Comparison of ENCODE assay signal across 15 cellular contexts in the genomic region with DNA sequence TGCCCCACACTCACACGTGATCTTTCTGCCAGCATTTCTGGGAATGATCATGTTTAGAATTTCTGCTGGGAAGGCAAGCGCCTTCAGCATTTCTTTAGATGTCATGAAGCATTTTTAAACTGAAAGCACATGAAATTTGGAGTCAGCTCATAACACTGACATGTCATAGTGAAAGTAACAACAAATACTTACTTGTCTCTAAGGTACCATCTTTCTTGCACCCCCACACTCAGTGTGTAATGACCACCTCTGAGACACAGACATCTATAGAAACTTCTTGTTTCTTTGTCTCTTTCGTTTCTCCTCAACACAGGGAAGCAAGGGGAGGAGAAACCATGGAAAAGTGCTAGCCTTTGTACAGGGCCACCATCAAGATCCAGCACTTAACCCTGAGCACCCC.
A peak's percentile ranks its signal among the peaks of the same experiment; 100 is the strongest.
DNase-seq lines count a peak whose midpoint lies in the region; ATAC-seq lines count a peak whose summit lies in the region.
"Had no signal": no experiment of that assay in that cellular context is flagged by ENCODE, and none has a peak within 500 bp of the region (broad histone marks: within the 10 kb centered on the region; RNA-seq: fewer than 3 reads in every experiment).

No MANE protein-coding gene starts in this region.

- ATAC-seq in GM18867 (IDR thresholded peaks at IDR 0.05; ENCODE audit: unreplicated experiment): peak; percentile 93
- peak; percentile 83 for ATAC-seq in HG02870 (IDR thresholded peaks at IDR 0.05; ENCODE audit: unreplicated experiment)
- no peak for ATAC-seq in GM18861 (IDR thresholded peaks at IDR 0.05; ENCODE audit: unreplicated experiment)
- ATAC-seq: naive thymus-derived CD4-positive, alpha-beta T cell had no signal

- peak overlapping the region; percentile 23 for H3K27ac Mint-ChIP-seq in activated CD4-positive, alpha-beta T cell treated with anti-CD3 and anti-CD28 coated beads, Interleukin-2, amount 10 ng/mL, durations not matched to agents 24 days and 14 days
- H3K27ac Mint-ChIP-seq in activated T-helper 2 cell treated with anti-CD3 and anti-CD28 coated beads, Interferon-gamma antibody, Interleukin-2, Interleukin-4, amounts not matched to agents 10 μg/mL and 5 μg/mL and 100 μg/mL, durations not matched to agents 14 hours and 24 hours and 36 hours: peak overlapping the region; percentile 42

- H3K4me3 Mint-ChIP-seq in activated CD4-positive, alpha-beta T cell treated with anti-CD3 and anti-CD28 coated beads, Interleukin-2, amount 10 ng/mL, durations not matched to agents 24 days and 14 days: no peak overlapping the region
- no peak overlapping the region for H3K4me3 Mint-ChIP-seq in activated T-helper 2 cell treated with anti-CD3 and anti-CD28 coated beads, Interferon-gamma antibody, Interleukin-2, Interleukin-4, amounts not matched to agents 10 μg/mL and 5 μg/mL and 100 μg/mL, durations not matched to agents 14 hours and 24 hours and 36 hours (ENCODE audit: low read depth)

- intact Hi-C loops in activated CD4-positive, alpha-beta T cell treated with anti-CD3 and anti-CD28 coated beads, Interleukin-2, amount 10 ng/mL, durations not matched to agents 24 days and 14 days (cut with micrococcal nuclease): loop anchor here (10.0 kb wide), 1 partner anchor 553 kb away; no protein-coding TSS in a partner anchor
- intact Hi-C loops in activated T-helper 2 cell treated with anti-CD3 and anti-CD28 coated beads, Interferon-gamma antibody, Interleukin-2, Interleukin-4, amounts not matched to agents 10 μg/mL and 5 μg/mL and 100 μg/mL, durations not matched to agents 14 hours and 24 hours and 36 hours (cut with micrococcal nuclease): loop anchor here (10.0 kb wide), 1 partner anchor 533 kb away; no protein-coding TSS in a partner anchor

- H3K9me3 Mint-ChIP-seq in activated CD4-positive, alpha-beta T cell treated with anti-CD3 and anti-CD28 coated beads, Interleukin-2, amount 10 ng/mL, durations not matched to agents 24 days and 14 days: no peaks in the 10 kb centered on the region
- no peaks in the 10 kb centered on the region for H3K9me3 Mint-ChIP-seq in activated T-helper 2 cell treated with anti-CD3 and anti-CD28 coated beads, Interferon-gamma antibody, Interleukin-2, Interleukin-4, amounts not matched to agents 10 μg/mL and 5 μg/mL and 100 μg/mL, durations not matched to agents 14 hours and 24 hours and 36 hours
- H3K9me3 Mint-ChIP-seq: naive thymus-derived CD4-positive, alpha-beta T cell had no signal

- H3K27me3 Mint-ChIP-seq in activated CD4-positive, alpha-beta T cell treated with anti-CD3 and anti-CD28 coated beads, Interleukin-2, amount 10 ng/mL, durations not matched to agents 24 days and 14 days: no peaks in the 10 kb centered on the region
- H3K27me3 Mint-ChIP-seq in activated T-helper 2 cell treated with anti-CD3 and anti-CD28 coated beads, Interferon-gamma antibody, Interleukin-2, Interleukin-4, amounts not matched to agents 10 μg/mL and 5 μg/mL and 100 μg/mL, durations not matched to agents 14 hours and 24 hours and 36 hours (ENCODE audit: low read depth): peaks cover 4% of the 10 kb centered on the region

- peaks cover 11% of the 10 kb centered on the region for H3K4me1 Mint-ChIP-seq in activated CD4-positive, alpha-beta T cell treated with anti-CD3 and anti-CD28 coated beads, Interleukin-2, amount 10 ng/mL, durations not matched to agents 24 days and 14 days
- H3K4me1 Mint-ChIP-seq in activated T-helper 2 cell treated with anti-CD3 and anti-CD28 coated beads, Interferon-gamma antibody, Interleukin-2, Interleukin-4, amounts not matched to agents 10 μg/mL and 5 μg/mL and 100 μg/mL, durations not matched to agents 14 hours and 24 hours and 36 hours (ENCODE audit: low read depth): peaks cover 10% of the 10 kb centered on the region

- no peaks in the 10 kb centered on the region for H3K36me3 Mint-ChIP-seq in activated CD4-positive, alpha-beta T cell treated with anti-CD3 and anti-CD28 coated beads, Interleukin-2, amount 10 ng/mL, durations not matched to agents 24 days and 14 days (ENCODE audit: low read depth)
- H3K36me3 Mint-ChIP-seq in activated T-helper 2 cell treated with anti-CD3 and anti-CD28 coated beads, Interferon-gamma antibody, Interleukin-2, Interleukin-4, amounts not matched to agents 10 μg/mL and 5 μg/mL and 100 μg/mL, durations not matched to agents 14 hours and 24 hours and 36 hours (ENCODE audit: low read depth): no peaks in the 10 kb centered on the region
- H3K36me3 Mint-ChIP-seq: naive thymus-derived CD4-positive, alpha-beta T cell had no signal

- peak; percentile 62 for DNase-seq in activated CD4-positive, alpha-beta T cell treated with anti-CD3 and anti-CD28 coated beads, Interleukin-2, amount 10 ng/mL, durations not matched to agents 24 days and 14 days
- DNase-seq in activated CD4-positive, alpha-beta T cell treated with anti-CD3 and anti-CD28 coated beads, Interleukin-2, amount 50 U/mL, for 1 hour: no peak
- DNase-seq in activated T-helper 2 cell treated with anti-CD3 and anti-CD28 coated beads, Interferon-gamma antibody, Interleukin-2, Interleukin-4, amounts not matched to agents 10 μg/mL and 5 μg/mL and 100 μg/mL, durations not matched to agents 14 hours and 24 hours and 36 hours (ENCODE audit: low spot score): no peak
- no peak for DNase-seq in kidney tubule cell (ENCODE audit: low spot score)
- DNase-seq in NOMO-1 treated with DMSO at 0.1 percent for 48 hours (lab: John Stamatoyannopoulos, UW; ENCODE audit: unreplicated experiment): no peak
- DNase-seq: DMS153; glutamatergic neuron; naive thymus-derived CD4-positive, alpha-beta T cell; NCI-H1436; NCI-H446 treated with DMSO at 0.1 percent for 48 hours; posterior cingulate gyrus; upper lobe of left lung had no signal
